14 cellular contexts compared by ENCODE assay signal in the genomic region with DNA sequence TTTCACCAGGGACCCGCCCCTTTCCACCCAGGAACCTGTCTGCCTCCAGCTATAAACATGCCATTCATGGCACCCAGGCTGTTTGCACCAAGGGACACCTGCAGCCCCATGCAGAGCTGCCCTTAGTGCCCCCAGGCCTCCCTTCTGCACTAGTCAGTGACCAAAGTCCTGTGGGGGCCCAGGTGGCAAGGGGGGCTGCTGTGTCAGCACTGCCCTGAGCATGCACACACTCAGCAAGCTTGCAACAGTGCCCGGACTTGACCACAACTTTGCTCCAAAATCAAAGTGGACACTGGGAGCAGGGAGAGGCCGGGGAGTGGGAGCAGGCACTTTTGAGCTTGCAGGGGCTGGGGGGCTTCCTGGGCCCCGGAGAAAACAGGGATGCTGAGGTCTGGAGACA.
A peak's percentile ranks its signal among the peaks of the same experiment; 100 is the strongest.
DNase-seq lines count a peak whose midpoint lies in the region; ATAC-seq, FAIRE-seq and TF ChIP-seq lines count a peak whose summit lies in the region.
"Had no signal": no experiment of that assay in that cellular context is flagged by ENCODE, and none has a peak within 500 bp of the region (broad histone marks: within the 10 kb centered on the region; RNA-seq: fewer than 3 reads in every experiment).

No MANE protein-coding gene starts in this region.

- TF ChIP-seq POLR2A in body of pancreas (IDR thresholded peaks at IDR 0.05), result no peak

- intact Hi-C loops in body of pancreas (cut with DNase I), result no loop called here

- H3K9me3 ChIP-seq in Karpas-422 (ENCODE audit: low read length) (peaks cover 14% of the 10 kb centered on the region), parathyroid adenoma (ENCODE audit: control insufficient read depth, low read length) (no peaks in the 10 kb centered on the region), body of pancreas (no peaks in the 10 kb centered on the region)

- no peak overlapping the region for H3K4me2 ChIP-seq in Karpas-422 (ENCODE audit: low read depth, low read length, poor library complexity, severe bottlenecking)
- no peak overlapping the region for H3K4me2 ChIP-seq in parathyroid adenoma (ENCODE audit: low read length)

- H3K4me1 ChIP-seq in Karpas-422 (ENCODE audit: low read length) (no peaks in the 10 kb centered on the region; the same call in 1 of the 2 replicates), parathyroid adenoma (peaks cover 37% of the 10 kb centered on the region), body of pancreas (peaks cover 6% of the 10 kb centered on the region)

- DNase-seq in Karpas-422 (no peak), urothelium cell line (ENCODE audit: low spot score) (no peak), body of pancreas (no peak), RKO (ENCODE audit: low spot score) (no peak)
- DNase-seq: activated CD4-positive, alpha-beta T cell treated with anti-CD3 and anti-CD28 coated beads, Interleukin-2, amount 50 U/mL, for 48 hours; C1 segment of cervical spinal cord; NCI-H1436 treated with DMSO at 0.1 percent for 48 hours; NCI-H524; T-helper 9 cell had no signal

- no peak overlapping the region for H3K4me3 ChIP-seq in Karpas-422 (ENCODE audit: low read length)
- H3K4me3 ChIP-seq in parathyroid adenoma (ENCODE audit: low read depth, low read length), result no peak overlapping the region
- H3K4me3 ChIP-seq in body of pancreas, result no peak overlapping the region

- peak overlapping the region; percentile 50; the same call in 1 of the 2 replicates for H2AFZ ChIP-seq in Karpas-422 (ENCODE audit: low read length)
- peak overlapping the region; percentile 74 for H2AFZ ChIP-seq in parathyroid adenoma

- H3K9me2 ChIP-seq in Karpas-422 (replicated peaks; ENCODE audit: insufficient read depth, low read length), result no peaks in the 10 kb centered on the region

- H3K27me3 ChIP-seq in Karpas-422 (ENCODE audit: low read length), result no peaks in the 10 kb centered on the region
- no peaks in the 10 kb centered on the region for H3K27me3 ChIP-seq in parathyroid adenoma (ENCODE audit: control insufficient read depth, insufficient read depth, low read length)
- no peaks in the 10 kb centered on the region for H3K27me3 ChIP-seq in body of pancreas

- ATAC-seq in GM19324 (IDR thresholded peaks at IDR 0.05; ENCODE audit: low FRiP score, unreplicated experiment) (peak; percentile 26), HG02588 (IDR thresholded peaks at IDR 0.05; ENCODE audit: unreplicated experiment) (peak; percentile 9), GM19397 (IDR thresholded peaks at IDR 0.05; ENCODE audit: unreplicated experiment) (no peak), body of pancreas (no peak)

- H3K9ac ChIP-seq in Karpas-422 (ENCODE audit: low read length) (no peak overlapping the region), parathyroid adenoma (no peak overlapping the region)

- H4K20me1 ChIP-seq in Karpas-422 (ENCODE audit: insufficient read depth, low read depth, low read length), result no peaks in the 10 kb centered on the region

- H3K27ac ChIP-seq in Karpas-422 (ENCODE audit: low read length) (no peak overlapping the region), parathyroid adenoma (peak overlapping the region; percentile 42), body of pancreas (no peak overlapping the region)

- H3K36me3 ChIP-seq in Karpas-422 (ENCODE audit: insufficient read depth, low read length) (no peaks in the 10 kb centered on the region), parathyroid adenoma (ENCODE audit: control insufficient read depth, insufficient read depth, low read length) (no peaks in the 10 kb centered on the region), body of pancreas (replicated peaks in 1 of 2; ENCODE audit: insufficient read depth in 1 of 2, low read depth in 2 of 2) (no peaks in the 10 kb centered on the region)

- TF ChIP-seq CTCF in parathyroid adenoma (IDR thresholded peaks at IDR 0.05), result no peak
- no peak for TF ChIP-seq CTCF in body of pancreas (IDR thresholded peaks at IDR 0.05)

- no peak for FAIRE-seq in urothelium cell line (lab: Jason Lieb, UNC)
- FAIRE-seq: astrocyte had no signal

- WGBS in body of pancreas, 2 donors, result 79 to 94% methylated on average over 3 to 4 of the region's 4 CpGs

- H3K79me2 ChIP-seq in Karpas-422 (ENCODE audit: low read length) (no peaks in the 10 kb centered on the region), parathyroid adenoma (no peaks in the 10 kb centered on the region)

Comparison
In these comparisons a context has a peak if more than half of its experiments do, and no peak if none do; other contexts are left out.
1. ATAC-seq: peak in GM19324 (single experiment) and HG02588 (single experiment); none in GM19397 (single experiment) and body of pancreas (single experiment).